In the genomic region with DNA sequence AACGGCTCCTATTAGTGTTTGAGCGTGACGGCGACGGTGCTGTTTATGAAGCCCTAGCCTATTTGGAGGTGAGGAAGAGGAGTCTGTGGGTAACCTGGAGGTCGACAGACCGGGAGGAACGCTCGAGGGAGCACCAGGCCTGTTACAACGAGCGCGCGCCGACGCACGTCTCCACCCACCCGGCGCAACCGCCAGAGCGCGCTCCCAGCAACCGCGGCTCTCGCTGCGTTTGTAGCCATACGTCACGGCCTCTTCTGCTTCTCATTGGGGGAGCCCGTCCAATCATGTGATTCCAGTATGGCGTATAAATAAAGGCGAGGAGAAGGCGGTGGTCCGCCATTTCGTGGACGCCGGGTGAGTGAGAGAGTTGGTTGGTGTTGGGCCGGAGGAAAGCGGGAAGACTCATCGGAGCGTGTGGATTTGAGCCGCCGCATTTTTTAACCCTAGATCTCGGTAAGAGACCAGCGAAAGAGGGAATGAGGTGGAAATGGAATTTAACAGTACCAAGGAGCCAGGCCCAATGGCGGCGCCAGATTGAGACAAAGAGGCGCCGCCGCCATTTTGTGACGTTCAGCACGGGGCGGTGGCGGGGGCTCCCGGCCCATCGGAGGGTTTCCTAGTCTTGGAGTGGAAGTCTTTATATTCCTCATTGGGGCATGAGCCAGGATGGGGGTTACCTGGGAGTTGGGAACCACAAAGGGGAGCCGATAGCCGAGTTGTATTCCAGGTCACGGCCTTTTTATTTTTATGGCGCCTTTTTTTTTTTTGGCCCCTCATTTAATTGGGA, we compare ENCODE assay signal across 8 cellular contexts. TPM values are rescaled to one million over a fixed set of nuclear protein-coding genes. Genes with fewer than 3 reads are reported as not detected.
DNase-seq lines count a peak whose midpoint lies in the region; ATAC-seq and TF ChIP-seq lines count a peak whose summit lies in the region.

Gene SRSF3 (plus strand): TSS at position 334 of the 787 bp plus-strand sequence. CDS start 2,401 bp downstream, outside the sequence.

- peak; percentile 99 for DNase-seq in ELF-1 (ENCODE audit: low read depth, low spot score)
- peak; percentile 94 for DNase-seq in GOT3 (lab: John Stamatoyannopoulos, UW)
- DNase-seq in RPMI8226, result peak; percentile 98
- peak; percentile 81 to 92 for DNase-seq in activated T-helper 1 cell treated with anti-CD3 and anti-CD28 coated beads, Interleukin-2, amount 50 U/mL, for 16 hours (ENCODE audit: low read depth in 1 of 2, low spot score in 1 of 2)
- peak; percentile 98 for DNase-seq in fibroblast of gingiva (ENCODE audit: low read depth)
- peak; percentile 87 to 99 (median 97) for DNase-seq in naive thymus-derived CD4-positive, alpha-beta T cell
- DNase-seq in stimulated activated naive B cell treated with anti-CD40 and anti-IgM and Interleukin-4, amounts not matched to agents 10 μg/mL and 1 μg/mL and 100 μg/mL, for 72 hours, result peak; percentile 96

- peak; percentile 22; the same call in 1 of the 2 replicates for TF ChIP-seq CTCF in LNCAP (IDR thresholded peaks at IDR 0.05)

- intact Hi-C loops in naive thymus-derived CD4-positive, alpha-beta T cell (cut with micrococcal nuclease), result loop anchor here (1.0 to 10.0 kb wide), 11 partner anchors 8 to 575 kb away; partner anchors contain the start of genes KCTD20 (in 2 of the 2), PXT1 (in 2 of the 2), STK38 (in 2 of the 2) and MAPK14 (in 1 of the 2)

- H3K27me3 Mint-ChIP-seq in naive thymus-derived CD4-positive, alpha-beta T cell, result peaks cover 0 to 3% (median 0%) of the 10 kb centered on the region in 5 donors
- peaks cover 0 to 4% of the 10 kb centered on the region in 2 donors for H3K27me3 Mint-ChIP-seq in stimulated activated naive B cell treated with anti-CD40 and anti-IgM and Interleukin-4, amounts not matched to agents 10 μg/mL and 1 μg/mL and 100 μg/mL, for 72 hours

- peaks cover 23 to 34% of the 10 kb centered on the region in 2 donors for H3K4me1 ChIP-seq in naive thymus-derived CD4-positive, alpha-beta T cell (ENCODE audit: control insufficient read depth in 2 of 2, insufficient read depth in 2 of 2, low read length in 2 of 2)

- CTCF ChIA-PET in naive thymus-derived CD4-positive, alpha-beta T cell (lab: Charles Lee), result interaction anchor here (0.7 to 1.2 kb wide), 2 partner anchors 49 to 74 kb away, joined by 3 read pairs; no protein-coding TSS in a partner anchor

- peaks cover 19 to 44% (median 40%) of the 10 kb centered on the region in 5 donors for H3K36me3 Mint-ChIP-seq in naive thymus-derived CD4-positive, alpha-beta T cell
- H3K36me3 Mint-ChIP-seq in stimulated activated naive B cell treated with anti-CD40 and anti-IgM and Interleukin-4, amounts not matched to agents 10 μg/mL and 1 μg/mL and 100 μg/mL, for 72 hours, result peaks cover 42 to 49% of the 10 kb centered on the region in 2 donors

- peaks cover 0 to 18% (median 0%) of the 10 kb centered on the region in 11 donors for H3K9me3 Mint-ChIP-seq in naive thymus-derived CD4-positive, alpha-beta T cell
- peaks cover 0 to 2% of the 10 kb centered on the region in 2 donors for H3K9me3 Mint-ChIP-seq in stimulated activated naive B cell treated with anti-CD40 and anti-IgM and Interleukin-4, amounts not matched to agents 10 μg/mL and 1 μg/mL and 100 μg/mL, for 72 hours

- H3K9me3 ChIP-seq in naive thymus-derived CD4-positive, alpha-beta T cell (ENCODE audit: control insufficient read depth in 2 of 3, low read length in 3 of 3), result no peaks in the 10 kb centered on the region

- peak; percentile 95 for ATAC-seq in naive thymus-derived CD4-positive, alpha-beta T cell
- peak; percentile 93 to 95 for ATAC-seq in stimulated activated naive B cell treated with anti-CD40 and anti-IgM and Interleukin-4, amounts not matched to agents 10 μg/mL and 1 μg/mL and 100 μg/mL, for 72 hours (replicated peaks)

- H3K36me3 ChIP-seq in naive thymus-derived CD4-positive, alpha-beta T cell (ENCODE audit: control insufficient read depth in 2 of 3, insufficient read depth in 3 of 3, low read length in 3 of 3), result peaks cover 20 to 39% (median 24%) of the 10 kb centered on the region in 3 experiments

- peak within 1 kb of the TSS; percentile 90 to 99 (median 97) for H3K4me3 Mint-ChIP-seq in naive thymus-derived CD4-positive, alpha-beta T cell
- H3K4me3 Mint-ChIP-seq in stimulated activated naive B cell treated with anti-CD40 and anti-IgM and Interleukin-4, amounts not matched to agents 10 μg/mL and 1 μg/mL and 100 μg/mL, for 72 hours, result peak within 1 kb of the TSS; percentile 88 to 95

- H3K4me3 ChIP-seq in naive thymus-derived CD4-positive, alpha-beta T cell (ENCODE audit: low read length), result peak within 1 kb of the TSS; percentile 85

- peak within 1 kb of the TSS; percentile 97 to 100 (median 99) for H3K27ac Mint-ChIP-seq in naive thymus-derived CD4-positive, alpha-beta T cell
- peak within 1 kb of the TSS; percentile 100 for H3K27ac Mint-ChIP-seq in stimulated activated naive B cell treated with anti-CD40 and anti-IgM and Interleukin-4, amounts not matched to agents 10 μg/mL and 1 μg/mL and 100 μg/mL, for 72 hours

- peaks cover 23 to 50% (median 39%) of the 10 kb centered on the region in 7 donors for H3K4me1 Mint-ChIP-seq in naive thymus-derived CD4-positive, alpha-beta T cell
- H3K4me1 Mint-ChIP-seq in stimulated activated naive B cell treated with anti-CD40 and anti-IgM and Interleukin-4, amounts not matched to agents 10 μg/mL and 1 μg/mL and 100 μg/mL, for 72 hours, result peaks cover 27 to 41% of the 10 kb centered on the region in 2 donors

- H3K27ac ChIP-seq in naive thymus-derived CD4-positive, alpha-beta T cell (ENCODE audit: low read depth, low read length), result peak within 1 kb of the TSS; percentile 98

- POLR2A ChIA-PET in naive thymus-derived CD4-positive, alpha-beta T cell (lab: Charles Lee), result interaction anchor here (0.7 to 12.0 kb wide), 23 partner anchors 9 to 463 kb away, joined by 3 to 288 read pairs (median 6); partner anchors contain the start of genes KCTD20 and STK38

- no peaks in the 10 kb centered on the region for H3K27me3 ChIP-seq in naive thymus-derived CD4-positive, alpha-beta T cell (ENCODE audit: control insufficient read depth in 2 of 2, insufficient read depth in 2 of 2, low read length in 2 of 2)

RNA-seq across cellular contexts. Expression of gene SRSF3, which starts in this region (rescaled TPM):
- total RNA-seq in naive thymus-derived CD4-positive, alpha-beta T cell, result 100 to 1,000 TPM; 317 to 510 (median 426) TPM
- polyA plus RNA-seq in naive thymus-derived CD4-positive, alpha-beta T cell, result 100 to 1,000 TPM; 359 to 403 TPM

Comparison
In these comparisons a context has a peak if more than half of its experiments do, and no peak if none do; other contexts are left out.
1. Peak in every context shown above with its lines: DNase-seq, ATAC-seq, H3K4me3 ChIP-seq and H3K27ac ChIP-seq.